8 cellular contexts compared by ENCODE assay signal in genomic region chr11:68213555-68214172, GRCh38. TPM values are rescaled to one million over a fixed set of nuclear protein-coding genes. Genes with fewer than 3 reads are reported as not detected.
DNase-seq lines count a peak whose midpoint lies in the region; ATAC-seq lines count a peak whose summit lies in the region.

No MANE protein-coding gene starts in this region.

- no peaks in the 10 kb centered on the region for H3K9me3 ChIP-seq in endocrine pancreas (ENCODE audit: control insufficient read depth, low read length)

- no peaks in the 10 kb centered on the region for H3K36me3 ChIP-seq in endocrine pancreas (ENCODE audit: control insufficient read depth, insufficient read depth, low read length)

- peak overlapping the region; percentile 67 for H3K9ac ChIP-seq in endocrine pancreas (ENCODE audit: control insufficient read depth, insufficient read depth, low read length)

- H3K4me1 ChIP-seq in endocrine pancreas (ENCODE audit: control insufficient read depth, insufficient read depth, low read length), result peaks cover 10% of the 10 kb centered on the region

- H3K27me3 ChIP-seq in endocrine pancreas (ENCODE audit: control insufficient read depth, insufficient read depth, low read length), result no peaks in the 10 kb centered on the region

- H3K4me3 ChIP-seq in endocrine pancreas (ENCODE audit: control insufficient read depth, insufficient read depth, low read length), result no peak overlapping the region

- DNase-seq in AML-193 (lab: John Stamatoyannopoulos, UW) (peak; percentile 64 to 79), NOMO-1 treated with DMSO at 0.1 percent for 48 hours (lab: John Stamatoyannopoulos, UW; ENCODE audit: unreplicated experiment) (peak; percentile 74), mesenteric fat pad (ENCODE audit: low spot score) (peak; percentile 95)
- DNase-seq in activated CD8-positive, alpha-beta memory T cell treated with anti-CD3 and anti-CD28 coated beads, Interleukin-2, amount 50 U/mL, for 1 hour (ENCODE audit: extremely low read depth), result peak; percentile 75
- peak; percentile 50 for DNase-seq in stimulated activated CD8-positive, alpha-beta memory T cell treated with anti-CD3 and anti-CD28 coated beads, Interleukin-12 subunit alpha, Interleukin-12 subunit beta, amount 100 ng/mL, for 24 hours (ENCODE audit: extremely low read depth)

- ATAC-seq in GM19025 (IDR thresholded peaks at IDR 0.05; ENCODE audit: low read depth, unreplicated experiment), result peak; percentile 45
- peak; percentile 46 for ATAC-seq in HG03571 (IDR thresholded peaks at IDR 0.05; ENCODE audit: unreplicated experiment)

RNA-seq across cellular contexts. Expression of gene KMT5B, which starts 0.6 kb away (rescaled TPM):
- total RNA-seq in mesenteric fat pad, result 29.4 TPM

RNA-seq across cellular contexts. Expression of gene C11orf24, which starts 58.1 kb away (rescaled TPM):
- 50.9 TPM for total RNA-seq in mesenteric fat pad
